In genomic region chr9:110592075-110592830, GRCh38 we compare ENCODE assay signal across 27 cellular contexts. TPM values are rescaled to one million over a fixed set of nuclear protein-coding genes. Genes with fewer than 3 reads are reported as not detected.
A peak's percentile ranks its signal among the peaks of the same experiment; 100 is the strongest.
DNase-seq lines count a peak whose midpoint lies in the region; TF ChIP-seq lines count a peak whose summit lies in the region.
"Had no signal": no experiment of that assay in that cellular context is flagged by ENCODE, and none has a peak within 500 bp of the region (broad histone marks: within the 10 kb centered on the region; RNA-seq: fewer than 3 reads in every experiment).

No MANE protein-coding gene starts in this region.

- H3K27ac ChIP-seq in HUES48 (ENCODE audit: low read depth, low read length), result peak overlapping the region; percentile 31
- H3K27ac ChIP-seq: gastroesophageal sphincter, right atrium auricular region, testis had no signal

- H3K36me3 ChIP-seq in HUES48 (ENCODE audit: control insufficient read depth, insufficient read depth, low read length), result no peaks in the 10 kb centered on the region
- H3K36me3 ChIP-seq: gastroesophageal sphincter, right atrium auricular region had no signal

- H3K9me3 ChIP-seq in HUES48 (ENCODE audit: control insufficient read depth, insufficient read depth, low read length), result peaks cover 7% of the 10 kb centered on the region; the same call in 1 of the 2 replicates
- H3K9me3 ChIP-seq: gastroesophageal sphincter, testis had no signal

- peaks cover 16% of the 10 kb centered on the region for H3K4me1 ChIP-seq in HUES48 (ENCODE audit: control insufficient read depth, insufficient read depth, low read length)
- H3K4me1 ChIP-seq: gastroesophageal sphincter, right atrium auricular region, testis had no signal

- peaks cover 14% of the 10 kb centered on the region for H3K4me1 Mint-ChIP-seq in mesothelial cell of epicardium

- DNase-seq in Daoy (ENCODE audit: low read depth), result peak; percentile 14
- DNase-seq in amniotic epithelial cell (ENCODE audit: low read depth), result peak; percentile 31
- no peak for DNase-seq in mesothelial cell of epicardium (ENCODE audit: low spot score in 2 of 2, unreplicated experiment in 2 of 2)
- DNase-seq in NCI-H2227 (lab: John Stamatoyannopoulos, UW; ENCODE audit: unreplicated experiment), result no peak
- DNase-seq in activated CD4-positive, alpha-beta T cell treated with anti-CD3 and anti-CD28 coated beads, Interleukin-2, amount 50 U/mL, for 4 hours, result no peak
- DNase-seq in NCI-H2029 (lab: John Stamatoyannopoulos, UW), result no peak
- no peak for DNase-seq in ACHN
- DNase-seq: activated CD8-positive, alpha-beta T cell treated with anti-CD3 and anti-CD28 coated beads, Interleukin-2, amount 10 ng/mL, durations not matched to agents 7 days and 5 days; activated naive CD4-positive, alpha-beta T cell treated with anti-CD3 and anti-CD28 coated beads for 36 hours; amygdala; DMS53; hippocampal formation; KG1; MM.1S; NCI-H2081; NCI-H2227 treated with DMSO at 0.1 percent for 48 hours; NCI-H69; posterior cingulate gyrus; SHP77 treated with DMSO at 0.1 percent for 48 hours; small intestine; stimulated activated CD4-positive, alpha-beta T cell treated with anti-CD3 and anti-CD28 coated beads, Interleukin-1b, Interleukin-23, amount 100 ng/mL, for 48 hours; stimulated activated naive CD4-positive, alpha-beta T cell treated with Interleukin-2 at 50 U/mL for 16 hours; testis had no signal

- no peaks in the 10 kb centered on the region for H3K27me3 ChIP-seq in HUES48 (ENCODE audit: control insufficient read depth, insufficient read depth, low read length)
- H3K27me3 ChIP-seq: right atrium auricular region, testis had no signal

- peaks cover 10% of the 10 kb centered on the region for H3K36me3 Mint-ChIP-seq in mesothelial cell of epicardium

- H3K27ac Mint-ChIP-seq in mesothelial cell of epicardium, result peak overlapping the region; percentile 58
- H3K27ac Mint-ChIP-seq: activated CD8-positive, alpha-beta T cell treated with anti-CD3 and anti-CD28 coated beads, Interleukin-2, amount 10 ng/mL, durations not matched to agents 7 days and 5 days; activated naive CD4-positive, alpha-beta T cell treated with anti-CD3 and anti-CD28 coated beads for 36 hours had no signal

- H3K9ac ChIP-seq in HUES48 (ENCODE audit: low read depth, low read length), result no peak overlapping the region

- in situ Hi-C loops in ACHN (cut with HindIII; ENCODE audit: low pct_ligation_motif_present, low pct_unique_long_range_greater_than_20kb, low sequenced_read_pairs), result no loop called here

- H3K4me3 Mint-ChIP-seq in mesothelial cell of epicardium, result no peak overlapping the region
- H3K4me3 Mint-ChIP-seq: activated CD8-positive, alpha-beta T cell treated with anti-CD3 and anti-CD28 coated beads, Interleukin-2, amount 10 ng/mL, durations not matched to agents 7 days and 5 days; activated naive CD4-positive, alpha-beta T cell treated with anti-CD3 and anti-CD28 coated beads for 36 hours had no signal

- H3K27me3 Mint-ChIP-seq in mesothelial cell of epicardium (ENCODE audit: low read depth), result no peaks in the 10 kb centered on the region

- H3K4me3 ChIP-seq in HUES48 (ENCODE audit: low read depth, low read length), result no peak overlapping the region
- H3K4me3 ChIP-seq: gastroesophageal sphincter, right atrium auricular region, testis had no signal

- no peak for TF ChIP-seq CTCF in mesothelial cell of epicardium (IDR thresholded peaks at IDR 0.05; ENCODE audit: unreplicated experiment)

- H3K9me3 Mint-ChIP-seq in mesothelial cell of epicardium, result peaks cover 38% of the 10 kb centered on the region

RNA-seq across cellular contexts. Expression of gene SVEP1, which starts 12.7 kb away (rescaled TPM):
- 0.86 and 1.3 TPM in 2 replicates for total RNA-seq in Daoy (2014; rRNA removed; shearing (Covaris generic))
- 44.5 to 47.2 TPM (median 45.2 TPM) in 3 replicates for total RNA-seq in mesothelial cell of epicardium
- total RNA-seq: activated CD8-positive, alpha-beta T cell treated with anti-CD3 and anti-CD28 coated beads, Interleukin-2, amount 10 ng/mL, durations not matched to agents 7 days and 5 days; activated naive CD4-positive, alpha-beta T cell treated with anti-CD3 and anti-CD28 coated beads for 36 hours; T-helper 2 cell treated with Interferon-gamma antibody and Interleukin-4, amounts not matched to agents 100 ng/mL and 5 ng/mL, for 36 hours had no signal

Comparison
In these comparisons a context has a peak if more than half of its experiments do, and no peak if none do; other contexts are left out.
1. DNase-seq: peak in Daoy (single experiment) and amniotic epithelial cell (single experiment); none in mesothelial cell of epicardium (0 of 2), NCI-H2227 (single experiment), activated CD4-positive, alpha-beta T cell treated with anti-CD3 and anti-CD28 coated beads, Interleukin-2, amount 50 U/mL, for 4 hours (0 of 2), NCI-H2029 (single experiment) and ACHN (single experiment).
2. RNA of gene SVEP1, which starts 12.7 kb away (total RNA-seq): 44.5 to 47.2 TPM in mesothelial cell of epicardium; 0.86 to 1.3 TPM in Daoy; every median in the first group is over 10 times any median in the second.